ENCODE assay signal across 10 cellular contexts in genomic region chr17:18157354-18157985, GRCh38. TPM values are rescaled to one million over a fixed set of nuclear protein-coding genes. Genes with fewer than 3 reads are reported as not detected.
DNase-seq lines count a peak whose midpoint lies in the region; ATAC-seq, FAIRE-seq and TF ChIP-seq lines count a peak whose summit lies in the region.
"Had no signal": no experiment of that assay in that cellular context is flagged by ENCODE, and none has a peak within 500 bp of the region (broad histone marks: within the 10 kb centered on the region; RNA-seq: fewer than 3 reads in every experiment).

No MANE protein-coding gene starts in this region.

- no peaks in the 10 kb centered on the region for H4K20me1 ChIP-seq in HepG2 (ENCODE audit: insufficient read depth, low read length)

- H3K23ac ChIP-seq in mesendoderm (ENCODE audit: low read length) = no peak overlapping the region

- H3K79me2 ChIP-seq in HepG2 (ENCODE audit: insufficient read depth, low read length) (no peaks in the 10 kb centered on the region), mesendoderm (ENCODE audit: control insufficient read depth, insufficient read depth, low read length) (no peaks in the 10 kb centered on the region)

- H3K27ac Mint-ChIP-seq in activated T-helper 1 cell treated with anti-CD3 and anti-CD28 coated beads, Interleukin-12 subunit alpha, Interleukin-12 subunit beta, Interleukin-2, Interleukin-4 antibody, amounts not matched to agents 30 ng/mL and 10 ng/mL and 1 ng/mL, durations not matched to agents 14 hours and 24 hours and 36 hours = peak overlapping the region; percentile 79

- in situ Hi-C loops in HepG2 (cut with HindIII; ENCODE audit: extremely low pct_ligation_motif_present, low pct_unique_long_range_greater_than_20kb) = no loop called here

- DNase-seq in HepG2 (ENCODE audit: low spot score) (no peak), right lobe of liver (no peak), mesendoderm (no peak), DMS 273 treated with DMSO at 0.1 percent for 48 hours (lab: John Stamatoyannopoulos, UW) (no peak), SKM-1 treated with dmso at 0.1 percent for 144 hours (lab: John Stamatoyannopoulos, UW; ENCODE audit: unreplicated experiment) (no peak)
- no peak for DNase-seq in activated T-helper 1 cell treated with anti-CD3 and anti-CD28 coated beads, Interleukin-12 subunit alpha, Interleukin-12 subunit beta, Interleukin-2, Interleukin-4 antibody, amounts not matched to agents 30 ng/mL and 10 ng/mL and 1 ng/mL, durations not matched to agents 14 hours and 24 hours and 36 hours (ENCODE audit: low spot score)
- DNase-seq in activated effector memory CD4-positive, alpha-beta T cell treated with Interleukin-2 at 50 U/mL for 16 hours = no peak
- DNase-seq: T1000 had no signal

- FAIRE-seq in HepG2 (lab: Jason Lieb, UNC) = no peak

- peak overlapping the region; percentile 12 for H3K18ac ChIP-seq in mesendoderm (ENCODE audit: low read length)

- H3K27me3 Mint-ChIP-seq in activated T-helper 1 cell treated with anti-CD3 and anti-CD28 coated beads, Interleukin-12 subunit alpha, Interleukin-12 subunit beta, Interleukin-2, Interleukin-4 antibody, amounts not matched to agents 30 ng/mL and 10 ng/mL and 1 ng/mL, durations not matched to agents 14 hours and 24 hours and 36 hours (ENCODE audit: insufficient read depth) = peaks cover 2% of the 10 kb centered on the region

- CTCF ChIA-PET in HepG2 (lab: Yijun Ruan, JAX; ENCODE audit: low intra/inter-chr PET ratio, low total read pairs) = no interaction called here

- no peaks in the 10 kb centered on the region for H3K9me3 Mint-ChIP-seq in activated T-helper 1 cell treated with anti-CD3 and anti-CD28 coated beads, Interleukin-12 subunit alpha, Interleukin-12 subunit beta, Interleukin-2, Interleukin-4 antibody, amounts not matched to agents 30 ng/mL and 10 ng/mL and 1 ng/mL, durations not matched to agents 14 hours and 24 hours and 36 hours
- H3K9me3 Mint-ChIP-seq: HFFc6 had no signal

- H3K36me3 ChIP-seq in HepG2 (replicated peaks in 1 of 2; ENCODE audit: control insufficient read depth in 1 of 2, insufficient read depth in 2 of 2, low read length in 2 of 2) = no peaks in the 10 kb centered on the region
- no peaks in the 10 kb centered on the region for H3K36me3 ChIP-seq in right lobe of liver
- H3K36me3 ChIP-seq in mesendoderm (ENCODE audit: control insufficient read depth, insufficient read depth, low read length) = no peaks in the 10 kb centered on the region

- BruUV-seq in HepG2 (replicated peaks; lab: Mats Ljungman, UMichigan) = no TSS peak

- 78% methylated on average over 19 of the region's 22 CpGs for WGBS in HepG2 (ENCODE audit: low lambda C conversion rate)
- 76% methylated on average over 3 of the region's 22 CpGs for WGBS in right lobe of liver (ENCODE audit: insufficient coverage, low coverage, low lambda C conversion rate, missing lambda C conversion rate)
- WGBS in mesendoderm (ENCODE audit: extremely low coverage, insufficient coverage, low lambda C conversion rate) = no CpG with 5 or more reads among the region's 22 CpGs

- no peaks in the 10 kb centered on the region for H3K79me1 ChIP-seq in mesendoderm (ENCODE audit: low read length)

- intact Hi-C loops in HepG2 (cut with micrococcal nuclease; ENCODE audit: unreplicated experiment) (no loop called here), right lobe of liver (cut with DNase I) (no loop called here)
- intact Hi-C loops in activated T-helper 1 cell treated with anti-CD3 and anti-CD28 coated beads, Interleukin-12 subunit alpha, Interleukin-12 subunit beta, Interleukin-2, Interleukin-4 antibody, amounts not matched to agents 30 ng/mL and 10 ng/mL and 1 ng/mL, durations not matched to agents 14 hours and 24 hours and 36 hours (cut with micrococcal nuclease) = no loop called here

- ATAC-seq in HepG2 (no peak), right lobe of liver (no peak), GM19455 (IDR thresholded peaks at IDR 0.05; ENCODE audit: unreplicated experiment) (no peak)

- H3K4me1 Mint-ChIP-seq in activated T-helper 1 cell treated with anti-CD3 and anti-CD28 coated beads, Interleukin-12 subunit alpha, Interleukin-12 subunit beta, Interleukin-2, Interleukin-4 antibody, amounts not matched to agents 30 ng/mL and 10 ng/mL and 1 ng/mL, durations not matched to agents 14 hours and 24 hours and 36 hours (ENCODE audit: low read depth) = peaks cover 4% of the 10 kb centered on the region

- no peak for TF ChIP-seq CTCF in HepG2 (CRISPR knock-in tag; IDR thresholded peaks at IDR 0.05)
- no peak for TF ChIP-seq CTCF in right lobe of liver (IDR thresholded peaks at IDR 0.05)

- no peak overlapping the region for H3K4me3 Mint-ChIP-seq in activated T-helper 1 cell treated with anti-CD3 and anti-CD28 coated beads, Interleukin-12 subunit alpha, Interleukin-12 subunit beta, Interleukin-2, Interleukin-4 antibody, amounts not matched to agents 30 ng/mL and 10 ng/mL and 1 ng/mL, durations not matched to agents 14 hours and 24 hours and 36 hours

- H3K9ac ChIP-seq in HepG2 (ENCODE audit: insufficient read depth, low read depth, low read length) (no peak overlapping the region), mesendoderm (ENCODE audit: low read length) (no peak overlapping the region)

- TF ChIP-seq EP300 in HepG2 (IDR thresholded peaks at IDR 0.05; ENCODE audit: low read depth in 2 of 2, low read length in 2 of 2) = no peak
- TF ChIP-seq EP300 in HepG2 (CRISPR knock-in tag; IDR thresholded peaks at IDR 0.05; ENCODE audit: borderline replicate concordance) = no peak

- no peak overlapping the region for H4K5ac ChIP-seq in mesendoderm (ENCODE audit: low read length)

- H2AK5ac ChIP-seq in mesendoderm (ENCODE audit: low read length) = no peak overlapping the region

- no peak overlapping the region for H2BK15ac ChIP-seq in mesendoderm (replicated peaks; ENCODE audit: low read depth)

- TF ChIP-seq POLR2A in HepG2 (IDR thresholded peaks at IDR 0.05; ENCODE audit: insufficient read depth in 1 of 2, low read depth in 2 of 2, low read length in 2 of 2) (no peak), right lobe of liver (IDR thresholded peaks at IDR 0.05) (no peak)

- no peak overlapping the region for H2BK120ac ChIP-seq in mesendoderm (ENCODE audit: low read depth, low read length)

- peak overlapping the region; percentile 5 for H4K8ac ChIP-seq in mesendoderm (ENCODE audit: low read depth, low read length)

- no peak for TF ChIP-seq RAD21 in HepG2 (CRISPR knock-in tag; IDR thresholded peaks at IDR 0.05)

- H3K27ac ChIP-seq in HepG2 (ENCODE audit: extremely low read length, insufficient read depth, low read length) (no peak overlapping the region), right lobe of liver (no peak overlapping the region), mesendoderm (ENCODE audit: low read depth, low read length) (no peak overlapping the region)

- H3K27me3 ChIP-seq in HepG2 (ENCODE audit: control insufficient read depth in 1 of 2, insufficient read depth in 2 of 2, low read length in 2 of 2) = peaks cover 1 to 9% of the 10 kb centered on the region in 2 experiments; a peak in 3 of 5 replicates
- no peaks in the 10 kb centered on the region for H3K27me3 ChIP-seq in right lobe of liver
- no peaks in the 10 kb centered on the region for H3K27me3 ChIP-seq in mesendoderm (ENCODE audit: insufficient read depth, low read length, poor library complexity)

- H3K56ac ChIP-seq in mesendoderm (ENCODE audit: low read length) = peak overlapping the region; percentile 17

- peaks cover 27% of the 10 kb centered on the region for H3K4me1 ChIP-seq in HepG2 (ENCODE audit: insufficient read depth, low read length)
- peaks cover 0 to 3% (median 0%) of the 10 kb centered on the region in 4 donors for H3K4me1 ChIP-seq in right lobe of liver
- H3K4me1 ChIP-seq in mesendoderm (ENCODE audit: control insufficient read depth, low read depth, low read length) = no peaks in the 10 kb centered on the region

- H3K4me3 ChIP-seq in HepG2 (replicated peaks in 1 of 3; ENCODE audit: insufficient read depth in 1 of 3, low read depth in 2 of 3, low read length in 3 of 3) (no peak overlapping the region), right lobe of liver (no peak overlapping the region), mesendoderm (ENCODE audit: low read length) (no peak overlapping the region)

- H3K4me2 ChIP-seq in HepG2 (ENCODE audit: low read depth, low read length) = no peak overlapping the region
- no peak overlapping the region for H3K4me2 ChIP-seq in mesendoderm (ENCODE audit: low read length)

- H3K36me3 Mint-ChIP-seq in activated T-helper 1 cell treated with anti-CD3 and anti-CD28 coated beads, Interleukin-12 subunit alpha, Interleukin-12 subunit beta, Interleukin-2, Interleukin-4 antibody, amounts not matched to agents 30 ng/mL and 10 ng/mL and 1 ng/mL, durations not matched to agents 14 hours and 24 hours and 36 hours (ENCODE audit: low read depth) = no peaks in the 10 kb centered on the region

- H2AFZ ChIP-seq in HepG2 (ENCODE audit: low read length) = no peak overlapping the region

- POLR2A ChIA-PET in HepG2 (lab: Yijun Ruan, JAX) = no interaction called here

- H3K9me3 ChIP-seq in HepG2 (ENCODE audit: low read length) = no peaks in the 10 kb centered on the region
- no peaks in the 10 kb centered on the region for H3K9me3 ChIP-seq in right lobe of liver

- no peak overlapping the region for H2BK5ac ChIP-seq in mesendoderm (ENCODE audit: low read length)

- no peak overlapping the region for H3K4ac ChIP-seq in mesendoderm (ENCODE audit: low read depth, low read length)

RNA-seq across cellular contexts. Expression of gene ALKBH5, which starts 26.2 kb away (rescaled TPM):
- total RNA-seq in HepG2 (2016; rRNA removed; fragmentation: Illumina TruSeq; extraction: Trizol) (68.9 and 77.9 TPM in 2 replicates), right lobe of liver (10 to 100 TPM; 57.5 to 71.8 (median 66.1) TPM)
- 33.0 and 40.4 TPM in 2 replicates for total RNA-seq in HepG2 (2016; cell fraction: cytosol; rRNA removed; fragmentation: Illumina TruSeq; extraction: Trizol; ENCODE audit: low read depth)
- 67.3 and 68.1 TPM in 2 replicates for total RNA-seq in HepG2 (2016; cell fraction: insoluble cytoplasmic fraction; rRNA removed; fragmentation: Illumina TruSeq; extraction: Trizol)
- total RNA-seq in HepG2 (2016; cell fraction: membrane; rRNA removed; fragmentation: Illumina TruSeq; extraction: Trizol) = 116 and 133 TPM in 2 replicates
- total RNA-seq in HepG2 (2016; cell fraction: nucleus; rRNA removed; fragmentation: Illumina TruSeq; extraction: Trizol) = 33.2 and 35.5 TPM in 2 replicates
- 76.9 and 81.4 TPM in 2 replicates for polyA plus RNA-seq in HepG2 (2011; rRNA removed)
- 86.0 TPM in 2 replicates for polyA plus RNA-seq in HepG2 (2011; cell fraction: cytosol; rRNA removed)
- 33.7 and 38.7 TPM in 2 replicates for polyA plus RNA-seq in HepG2 (2011; cell fraction: nucleus; rRNA removed)
- 40.0 and 40.1 TPM in 2 replicates for polyA plus RNA-seq in HepG2 (2012)
- polyA plus RNA-seq in HepG2 (2016; cell fraction: cytosol; fragmentation: Illumina TruSeq; extraction: Trizol; ENCODE audit: low read depth) = 28.2 and 39.0 TPM in 2 replicates
- 72.9 and 78.4 TPM in 2 replicates for polyA plus RNA-seq in HepG2 (2016; cell fraction: insoluble cytoplasmic fraction; fragmentation: Illumina TruSeq; extraction: Trizol; ENCODE audit: low read depth)
- 87.0 and 103 TPM in 2 replicates for polyA plus RNA-seq in HepG2 (2016; cell fraction: membrane; fragmentation: Illumina TruSeq; extraction: Trizol; ENCODE audit: low read depth)
- polyA plus RNA-seq in HepG2 (2016; cell fraction: nucleus; fragmentation: Illumina TruSeq; extraction: Trizol; ENCODE audit: insufficient read depth, low read depth) = 49.9 and 55.5 TPM in 2 replicates
- 171 and 230 TPM in 2 replicates for polyA minus RNA-seq in HepG2 (2011; rRNA and poly(A)+ RNA removed; ENCODE audit: low replicate concordance)
- 93.0 and 100 TPM in 2 replicates for polyA minus RNA-seq in HepG2 (2011; cell fraction: cytosol; rRNA and poly(A)+ RNA removed)
- polyA minus RNA-seq in HepG2 (2011; cell fraction: nucleus; rRNA and poly(A)+ RNA removed) = 24.7 and 35.2 TPM in 2 replicates
- 127 and 128 TPM in 2 replicates for total RNA-seq in activated T-helper 1 cell treated with anti-CD3 and anti-CD28 coated beads, Interleukin-12 subunit alpha, Interleukin-12 subunit beta, Interleukin-2, Interleukin-4 antibody, amounts not matched to agents 30 ng/mL and 10 ng/mL and 1 ng/mL, durations not matched to agents 14 hours and 24 hours and 36 hours
- 47.8 TPM for polyA plus RNA-seq in mesendoderm (2013, experiment 1 of 2)
- 48.5 TPM for polyA plus RNA-seq in mesendoderm (2013, experiment 2 of 2)

RNA-seq across cellular contexts. Expression of gene MYO15A, which starts 48.9 kb away (rescaled TPM):
- total RNA-seq in HepG2 (2016; rRNA removed; fragmentation: Illumina TruSeq; extraction: Trizol) = 0.07 and 0.18 TPM in 2 replicates
- total RNA-seq in HepG2 (2016; cell fraction: cytosol; rRNA removed; fragmentation: Illumina TruSeq; extraction: Trizol; ENCODE audit: low read depth) = not detected in 2 replicates
- 0.11 TPM in 1 of 2 replicates, not detected in the other for total RNA-seq in HepG2 (2016; cell fraction: insoluble cytoplasmic fraction; rRNA removed; fragmentation: Illumina TruSeq; extraction: Trizol)
- total RNA-seq in HepG2 (2016; cell fraction: membrane; rRNA removed; fragmentation: Illumina TruSeq; extraction: Trizol) = not detected in 2 replicates
- not detected in 2 replicates for total RNA-seq in HepG2 (2016; cell fraction: nucleus; rRNA removed; fragmentation: Illumina TruSeq; extraction: Trizol)
- polyA plus RNA-seq in HepG2 (2011; rRNA removed) = 0.20 and 0.35 TPM in 2 replicates
- 0.01 and 0.04 TPM in 2 replicates for polyA plus RNA-seq in HepG2 (2011; cell fraction: cytosol; rRNA removed)
- polyA plus RNA-seq in HepG2 (2011; cell fraction: nucleus; rRNA removed) = 2.3 and 2.8 TPM in 2 replicates
- polyA plus RNA-seq in HepG2 (2012) = 0.23 and 0.32 TPM in 2 replicates
- not detected in 2 replicates for polyA plus RNA-seq in HepG2 (2016; cell fraction: cytosol; fragmentation: Illumina TruSeq; extraction: Trizol; ENCODE audit: low read depth)
- polyA plus RNA-seq in HepG2 (2016; cell fraction: insoluble cytoplasmic fraction; fragmentation: Illumina TruSeq; extraction: Trizol; ENCODE audit: low read depth) = not detected in 2 replicates
- not detected in 2 replicates for polyA plus RNA-seq in HepG2 (2016; cell fraction: membrane; fragmentation: Illumina TruSeq; extraction: Trizol; ENCODE audit: low read depth)
- 0.56 and 0.60 TPM in 2 replicates for polyA plus RNA-seq in HepG2 (2016; cell fraction: nucleus; fragmentation: Illumina TruSeq; extraction: Trizol; ENCODE audit: insufficient read depth, low read depth)
- 0.02 and 0.28 TPM in 2 replicates for polyA minus RNA-seq in HepG2 (2011; rRNA and poly(A)+ RNA removed; ENCODE audit: low replicate concordance)
- not detected in 2 replicates for polyA minus RNA-seq in HepG2 (2011; cell fraction: cytosol; rRNA and poly(A)+ RNA removed)
- 0.52 and 0.75 TPM in 2 replicates for polyA minus RNA-seq in HepG2 (2011; cell fraction: nucleus; rRNA and poly(A)+ RNA removed)
- total RNA-seq in right lobe of liver = 1 to 10 TPM in 4 of 6 experiments, under 1 TPM in 2; 0.19 to 6.2 (median 1.5) TPM
- 0.31 and 0.34 TPM in 2 replicates for total RNA-seq in activated T-helper 1 cell treated with anti-CD3 and anti-CD28 coated beads, Interleukin-12 subunit alpha, Interleukin-12 subunit beta, Interleukin-2, Interleukin-4 antibody, amounts not matched to agents 30 ng/mL and 10 ng/mL and 1 ng/mL, durations not matched to agents 14 hours and 24 hours and 36 hours
- 0.18 TPM for polyA plus RNA-seq in mesendoderm (2013, experiment 1 of 2)
- polyA plus RNA-seq in mesendoderm (2013, experiment 2 of 2) = 0.24 TPM
